ENCODE assay signal across 15 cellular contexts in the genomic region with DNA sequence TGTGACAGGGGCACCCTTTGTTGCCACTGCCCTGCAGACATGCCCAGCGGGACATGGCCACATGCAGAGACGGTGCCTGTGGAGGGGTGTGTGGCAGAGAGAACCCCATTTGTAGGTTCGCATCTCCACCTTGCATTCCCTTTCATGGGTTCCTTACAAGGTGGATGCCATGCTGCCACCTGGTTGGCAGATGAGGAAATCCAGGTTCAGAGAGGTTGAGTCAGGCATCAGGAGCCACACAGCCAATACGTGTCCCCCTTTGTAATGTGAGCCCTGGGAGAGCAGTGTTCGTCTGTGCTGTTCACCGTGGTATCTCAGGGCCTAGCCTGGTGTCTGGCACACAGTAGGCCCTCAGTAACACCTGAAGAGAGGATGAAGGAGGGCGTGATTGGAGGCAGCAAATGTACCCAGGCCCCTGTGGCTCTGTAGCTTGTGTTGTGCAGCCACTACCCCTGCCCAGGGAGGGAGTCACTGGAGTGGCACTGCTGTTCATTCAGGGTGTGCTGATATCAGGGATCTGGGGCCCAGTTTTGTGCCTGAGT. TPM values are rescaled to one million over a fixed set of nuclear protein-coding genes. Genes with fewer than 3 reads are reported as not detected.
DNase-seq lines count a peak whose midpoint lies in the region; ATAC-seq and TF ChIP-seq lines count a peak whose summit lies in the region.
"Had no signal": no experiment of that assay in that cellular context is flagged by ENCODE, and none has a peak within 500 bp of the region (broad histone marks: within the 10 kb centered on the region; RNA-seq: fewer than 3 reads in every experiment).

No MANE protein-coding gene starts in this region.

- no TSS peak for BruUV-seq in IMR-90 (replicated peaks; lab: Mats Ljungman, UMichigan)

- H3K36me3 ChIP-seq in IMR-90 (ENCODE audit: control insufficient read depth, insufficient read depth, low read length) (peaks cover 10% of the 10 kb centered on the region), gastrocnemius medialis (no peaks in the 10 kb centered on the region), mesendoderm (ENCODE audit: control insufficient read depth, insufficient read depth, low read length) (peaks cover 4% of the 10 kb centered on the region)

- H3K27me3 Mint-ChIP-seq in activated naive CD4-positive, alpha-beta T cell treated with anti-CD3 and anti-CD28 coated beads, Interleukin-2, amount 50 U/mL, for 24 hours: no peaks in the 10 kb centered on the region
- H3K27me3 Mint-ChIP-seq in chondrocyte (ENCODE audit: low read depth): no peaks in the 10 kb centered on the region

- intact Hi-C loops in IMR-90 (cut with micrococcal nuclease): no loop called here
- intact Hi-C loops in gastrocnemius medialis (cut with DNase I; ENCODE audit: low total_unique reads): no loop called here

- no peak for TF ChIP-seq RAD21 in IMR-90 (IDR thresholded peaks at IDR 0.05; ENCODE audit: low read length)

- 93% methylated on average over 3 of the region's 7 CpGs; no CpG with 5 or more reads in 1 of the 2 experiments for WGBS in IMR-90 (ENCODE audit: extremely low coverage in 2 of 2, insufficient read length in 1 of 2), 2 experiments
- no CpG with 5 or more reads among the region's 7 CpGs for WGBS in mesendoderm (ENCODE audit: extremely low coverage, insufficient coverage, low lambda C conversion rate)

- no peak for DNase-seq in activated naive CD4-positive, alpha-beta T cell (lab: John Stamatoyannopoulos, UW)
- DNase-seq in IMR-90 (no peak), chondrocyte (ENCODE audit: low spot score) (no peak), gastrocnemius medialis (no peak), mesendoderm (no peak)
- DNase-seq: body of pancreas, dorsolateral prefrontal cortex, NCI-H446 treated with DMSO at 0.1 percent for 48 hours, posterior cingulate gyrus, T1000 had no signal

- no peak overlapping the region for H3K4me2 ChIP-seq in IMR-90 (ENCODE audit: low read depth, low read length)
- H3K4me2 ChIP-seq in mesendoderm (ENCODE audit: low read length): no peak overlapping the region
- H3K4me2 ChIP-seq: hepatocyte had no signal

- ATAC-seq in IMR-90 (ENCODE audit: low read depth): no peak
- no peak for ATAC-seq in gastrocnemius medialis
- ATAC-seq in HG03354 (IDR thresholded peaks at IDR 0.05; ENCODE audit: poor library complexity, severe bottlenecking, unreplicated experiment): no peak
- no peak for ATAC-seq in GM21423 (IDR thresholded peaks at IDR 0.05; ENCODE audit: unreplicated experiment)
- ATAC-seq: body of pancreas had no signal

- peaks cover 59% of the 10 kb centered on the region for H3K79me2 ChIP-seq in mesendoderm (ENCODE audit: control insufficient read depth, insufficient read depth, low read length)

- H2BK120ac ChIP-seq in IMR-90 (ENCODE audit: low read depth, low read length) (no peak overlapping the region), mesendoderm (ENCODE audit: low read depth, low read length) (no peak overlapping the region)

- CTCF ChIA-PET in IMR-90 (lab: Yijun Ruan, JAX): no interaction called here

- peak overlapping the region; percentile 19 for H3K4me3 Mint-ChIP-seq in activated naive CD4-positive, alpha-beta T cell treated with anti-CD3 and anti-CD28 coated beads, Interleukin-2, amount 50 U/mL, for 24 hours
- H3K4me3 Mint-ChIP-seq in chondrocyte (ENCODE audit: unreplicated experiment): no peak overlapping the region

- dilution Hi-C loops in IMR-90 (cut with HindIII; ENCODE audit: low sequenced_read_pairs, unreplicated experiment): no loop called here

- peaks cover 52% of the 10 kb centered on the region for H4K20me1 ChIP-seq in IMR-90 (ENCODE audit: insufficient read depth, low read length)

- H3K4me3 ChIP-seq in IMR-90 (ENCODE audit: insufficient read depth, low read depth, low read length) (no peak overlapping the region), gastrocnemius medialis (no peak overlapping the region), mesendoderm (ENCODE audit: low read length) (no peak overlapping the region)
- H3K4me3 ChIP-seq: body of pancreas, dorsolateral prefrontal cortex, hepatocyte had no signal

- H3K4ac ChIP-seq in IMR-90 (ENCODE audit: low read depth, low read length): peak overlapping the region; percentile 33; the same call in 1 of the 2 replicates
- no peak overlapping the region for H3K4ac ChIP-seq in mesendoderm (ENCODE audit: low read depth, low read length)

- no peak for TF ChIP-seq CTCF in IMR-90 (conservative IDR thresholded peaks at IDR 0.05; ENCODE audit: low read depth, low read length)
- no peak for TF ChIP-seq CTCF in chondrocyte (IDR thresholded peaks at IDR 0.05)
- no peak for TF ChIP-seq CTCF in gastrocnemius medialis (IDR thresholded peaks at IDR 0.05 in 4 of 5, conservative IDR thresholded peaks at IDR 0.05 in 1 of 5)

- no peaks in the 10 kb centered on the region for H3K9me3 ChIP-seq in IMR-90 (ENCODE audit: control insufficient read depth, insufficient read depth, low read length)
- H3K9me3 ChIP-seq in gastrocnemius medialis: no peaks in the 10 kb centered on the region
- H3K9me3 ChIP-seq: body of pancreas had no signal

- H3K18ac ChIP-seq in IMR-90 (ENCODE audit: low read depth, low read length) (no peak overlapping the region), mesendoderm (ENCODE audit: low read length) (no peak overlapping the region)

- no peak overlapping the region for H3K23ac ChIP-seq in IMR-90 (ENCODE audit: low read depth, low read length)
- no peak overlapping the region for H3K23ac ChIP-seq in mesendoderm (ENCODE audit: low read length)

- peak overlapping the region; percentile 36 for H2AFZ ChIP-seq in IMR-90 (replicated peaks; ENCODE audit: low read length, poor library complexity)
- H2AFZ ChIP-seq: hepatocyte had no signal

- H3K79me1 ChIP-seq in IMR-90 (ENCODE audit: low read depth in 1 of 2, low read length in 2 of 2) (peaks cover 21 to 76% of the 10 kb centered on the region in 2 experiments; a peak in 3 of 4 replicates), mesendoderm (ENCODE audit: low read length) (peaks cover 28% of the 10 kb centered on the region)

- peak overlapping the region; percentile 36 for H3K27ac Mint-ChIP-seq in activated naive CD4-positive, alpha-beta T cell treated with anti-CD3 and anti-CD28 coated beads, Interleukin-2, amount 50 U/mL, for 24 hours
- peak overlapping the region; percentile 71 for H3K27ac Mint-ChIP-seq in chondrocyte (ENCODE audit: unreplicated experiment)
- H3K27ac Mint-ChIP-seq: activated T-helper 2 cell treated with anti-CD3 and anti-CD28 coated beads, Interferon-gamma antibody, Interleukin-2, Interleukin-4, amounts not matched to agents 10 μg/mL and 5 μg/mL and 100 μg/mL, durations not matched to agents 14 hours and 24 hours and 36 hours had no signal

- in situ Hi-C loops in IMR-90 (cut with MboI; ENCODE audit: low sequenced_read_pairs) (no loop called here), gastrocnemius medialis (cut with MboI; ENCODE audit: low sequenced_read_pairs in 4 of 4) (no loop called here)

- H3K27me3 ChIP-seq in IMR-90 (ENCODE audit: control insufficient read depth, insufficient read depth, low read length): no peaks in the 10 kb centered on the region
- H3K27me3 ChIP-seq in gastrocnemius medialis: no peaks in the 10 kb centered on the region
- H3K27me3 ChIP-seq in mesendoderm (ENCODE audit: insufficient read depth, low read length, poor library complexity): no peaks in the 10 kb centered on the region
- H3K27me3 ChIP-seq: body of pancreas, dorsolateral prefrontal cortex, hepatocyte had no signal

- no peak overlapping the region for H2BK20ac ChIP-seq in IMR-90 (ENCODE audit: low read depth, low read length)

- no peak for TF ChIP-seq POLR2A in IMR-90 (IDR thresholded peaks at IDR 0.05; ENCODE audit: low read depth, low read length)
- TF ChIP-seq POLR2A in gastrocnemius medialis (IDR thresholded peaks at IDR 0.05): no peak

- no peak overlapping the region for H4K5ac ChIP-seq in IMR-90 (ENCODE audit: low read depth, low read length)
- no peak overlapping the region for H4K5ac ChIP-seq in mesendoderm (ENCODE audit: low read length)

- H3K9me1 ChIP-seq in IMR-90 (ENCODE audit: insufficient read depth, low read length): peaks cover 29% of the 10 kb centered on the region

- H4K8ac ChIP-seq in IMR-90 (ENCODE audit: low read depth in 2 of 2, low read length in 2 of 2): 0 out of 4 replicates have a peak overlapping the region, but pooled peaks of 1 of the 2 experiments have one; percentile 3
- H4K8ac ChIP-seq in mesendoderm (ENCODE audit: low read depth, low read length): no peak overlapping the region

- no peaks in the 10 kb centered on the region for H3K9me3 Mint-ChIP-seq in activated naive CD4-positive, alpha-beta T cell treated with anti-CD3 and anti-CD28 coated beads, Interleukin-2, amount 50 U/mL, for 24 hours
- no peaks in the 10 kb centered on the region for H3K9me3 Mint-ChIP-seq in chondrocyte (ENCODE audit: low read depth)
- H3K9me3 Mint-ChIP-seq: activated T-helper 2 cell treated with anti-CD3 and anti-CD28 coated beads, Interferon-gamma antibody, Interleukin-2, Interleukin-4, amounts not matched to agents 10 μg/mL and 5 μg/mL and 100 μg/mL, durations not matched to agents 14 hours and 24 hours and 36 hours had no signal

- H3K9ac ChIP-seq in IMR-90 (ENCODE audit: low read depth, low read length): no peak overlapping the region
- no peak overlapping the region for H3K9ac ChIP-seq in mesendoderm (ENCODE audit: low read length)

- H3K4me1 ChIP-seq in IMR-90 (ENCODE audit: control insufficient read depth, insufficient read depth, low read length) (peaks cover 25% of the 10 kb centered on the region), gastrocnemius medialis (peaks cover 39 to 40% of the 10 kb centered on the region in 2 donors), mesendoderm (ENCODE audit: control insufficient read depth, low read depth, low read length) (peaks cover 31% of the 10 kb centered on the region)

- peaks cover 6% of the 10 kb centered on the region for H3K36me3 Mint-ChIP-seq in activated naive CD4-positive, alpha-beta T cell treated with anti-CD3 and anti-CD28 coated beads, Interleukin-2, amount 50 U/mL, for 24 hours
- H3K36me3 Mint-ChIP-seq in chondrocyte (ENCODE audit: low read depth): no peaks in the 10 kb centered on the region

- no peak overlapping the region for H4K91ac ChIP-seq in IMR-90 (ENCODE audit: insufficient read depth, low read depth, low read length)

- H2AK5ac ChIP-seq in IMR-90 (ENCODE audit: low read depth, low read length) (peak overlapping the region; percentile 17; the same call in 1 of the 2 replicates), mesendoderm (ENCODE audit: low read length) (no peak overlapping the region)

- H3K27ac ChIP-seq in IMR-90 (ENCODE audit: insufficient read depth, low read length) (no peak overlapping the region), gastrocnemius medialis (peak overlapping the region; percentile 72 to 83 (median 83)), mesendoderm (ENCODE audit: low read depth, low read length) (no peak overlapping the region)
- H3K27ac ChIP-seq: hepatocyte had no signal

- H2BK15ac ChIP-seq in IMR-90 (ENCODE audit: low read depth, low read length): no peak overlapping the region
- H2BK15ac ChIP-seq in mesendoderm (replicated peaks; ENCODE audit: low read depth): no peak overlapping the region

- H2BK5ac ChIP-seq in IMR-90 (ENCODE audit: low read depth, low read length, poor library complexity, severe bottlenecking) (no peak overlapping the region), mesendoderm (ENCODE audit: low read length) (no peak overlapping the region)

- peaks cover 57% of the 10 kb centered on the region for H3K4me1 Mint-ChIP-seq in activated naive CD4-positive, alpha-beta T cell treated with anti-CD3 and anti-CD28 coated beads, Interleukin-2, amount 50 U/mL, for 24 hours
- H3K4me1 Mint-ChIP-seq in chondrocyte (ENCODE audit: low read depth): peaks cover 43% of the 10 kb centered on the region

- POLR2A ChIA-PET in IMR-90 (lab: Charles Lee; ENCODE audit: unreplicated experiment): no interaction called here

- peak overlapping the region; percentile 17 for H2AK9ac ChIP-seq in IMR-90 (replicated peaks; ENCODE audit: low read depth, low read length, poor library complexity)

- H3K56ac ChIP-seq in IMR-90 (ENCODE audit: extremely low read depth, insufficient read depth, low read length) (no peak overlapping the region), mesendoderm (ENCODE audit: low read length) (no peak overlapping the region)

- 0 out of 2 replicates have a peak overlapping the region, but pooled peaks have one; percentile 9 for H3K14ac ChIP-seq in IMR-90 (replicated peaks; ENCODE audit: low read depth, low read length)

RNA-seq across cellular contexts. Expression of gene SH2B3, which starts 9.1 kb away (rescaled TPM):
- total RNA-seq in IMR-90 (2012; rRNA removed) (9.2 and 9.3 TPM in 2 replicates), chondrocyte (14.7 to 20.0 TPM (median 18.3 TPM) in 3 replicates), gastrocnemius medialis (10 to 100 TPM; 10.4 to 20.0 (median 15.5) TPM)
- 20.2 and 20.9 TPM in 2 replicates for polyA plus RNA-seq in IMR-90 (2012; rRNA removed)
- 10.1 and 19.4 TPM in 2 replicates for polyA plus RNA-seq in IMR-90 (2012; cell fraction: cytosol; rRNA removed)
- polyA plus RNA-seq in IMR-90 (2012; cell fraction: nucleus; rRNA removed; ENCODE audit: low replicate concordance): 21.8 and 24.3 TPM in 2 replicates
- polyA plus RNA-seq in mesendoderm (2013, experiment 1 of 2): 21.1 TPM
- polyA plus RNA-seq in mesendoderm (2013, experiment 2 of 2): 21.3 TPM

RNA-seq across cellular contexts. Expression of gene PHETA1, which starts 45.9 kb away (rescaled TPM):
- total RNA-seq in IMR-90 (2012; rRNA removed): 3.1 and 3.2 TPM in 2 replicates
- polyA plus RNA-seq in IMR-90 (2012; rRNA removed): 6.6 and 7.1 TPM in 2 replicates
- polyA plus RNA-seq in IMR-90 (2012; cell fraction: cytosol; rRNA removed): 8.6 and 15.3 TPM in 2 replicates
- polyA plus RNA-seq in IMR-90 (2012; cell fraction: nucleus; rRNA removed; ENCODE audit: low replicate concordance): 8.3 and 19.7 TPM in 2 replicates
- total RNA-seq in chondrocyte: 14.2 to 16.0 TPM (median 15.7 TPM) in 3 replicates
- total RNA-seq in gastrocnemius medialis: 10 to 100 TPM in 3 of 4 donors, 1 to 10 TPM in 1; 8.7 to 16.7 (median 14.5) TPM
- 4.4 TPM for polyA plus RNA-seq in mesendoderm (2013, experiment 1 of 2)
- polyA plus RNA-seq in mesendoderm (2013, experiment 2 of 2): 4.3 TPM

Comparison
In these comparisons a context has a peak if more than half of its experiments do, and no peak if none do; other contexts are left out.
1. H3K27ac ChIP-seq: peak in gastrocnemius medialis (4 of 4); none in IMR-90 (single experiment) and mesendoderm (single experiment).